8 cellular contexts compared by ENCODE assay signal in the genomic region with DNA sequence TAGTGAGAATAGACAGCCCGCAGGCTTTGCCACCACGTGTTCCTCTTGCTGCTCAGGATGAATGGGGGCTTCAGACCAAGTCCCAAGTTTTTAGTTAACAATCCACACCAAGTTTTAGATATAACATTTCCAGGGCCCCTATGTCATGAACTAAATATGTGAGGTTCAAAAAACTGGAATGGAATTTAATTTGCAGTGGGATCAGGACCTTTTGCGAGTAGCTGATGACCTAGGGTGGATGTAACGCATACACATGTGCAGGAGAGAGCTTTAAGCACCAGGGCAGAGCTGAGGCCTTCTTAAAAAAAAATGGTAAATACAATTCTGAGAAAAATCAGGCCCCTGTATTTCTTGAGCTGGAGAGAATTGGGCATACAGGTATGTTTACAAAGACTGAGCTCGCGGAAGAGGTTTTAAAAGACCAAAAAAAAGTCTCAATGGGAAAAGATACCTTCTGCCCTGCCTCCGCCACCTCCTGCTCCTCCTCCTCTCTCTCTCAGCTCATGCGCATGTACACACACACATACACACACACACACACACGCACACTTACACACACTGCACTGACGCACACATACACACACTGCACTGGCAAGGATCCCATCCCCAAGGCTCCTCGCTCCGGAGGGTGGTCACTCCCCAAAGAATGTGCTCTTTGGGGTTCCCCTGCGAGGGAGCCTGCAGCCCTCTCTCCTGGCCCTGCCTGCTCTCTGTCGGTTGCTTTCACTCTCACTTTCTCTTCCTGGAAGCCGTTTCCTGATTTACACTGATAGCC. TPM values are rescaled to one million over a fixed set of nuclear protein-coding genes. Genes with fewer than 3 reads are reported as not detected.
DNase-seq lines count a peak whose midpoint lies in the region; ATAC-seq and TF ChIP-seq lines count a peak whose summit lies in the region.

No MANE protein-coding gene starts in this region.

- no peak for TF ChIP-seq CTCF in glutamatergic neuron (IDR thresholded peaks at IDR 0.05; ENCODE audit: partially characterized antibody, unreplicated experiment)

- H3K27ac Mint-ChIP-seq in CD4-positive, CD25-positive, alpha-beta regulatory T cell = peak overlapping the region; percentile 57 to 95 (median 90)
- no peak overlapping the region for H3K27ac Mint-ChIP-seq in glutamatergic neuron (ENCODE audit: unreplicated experiment)
- no peak overlapping the region for H3K27ac Mint-ChIP-seq in effector memory CD8-positive, alpha-beta T cell

- peak overlapping the region in 3 of 4 donors; percentile 88 to 91 (median 90) for H3K4me3 Mint-ChIP-seq in CD4-positive, CD25-positive, alpha-beta regulatory T cell
- H3K4me3 Mint-ChIP-seq in glutamatergic neuron (ENCODE audit: unreplicated experiment) = peak overlapping the region; percentile 67
- H3K4me3 Mint-ChIP-seq in effector memory CD8-positive, alpha-beta T cell = peak overlapping the region in 1 of 2 donors; percentile 52

- H3K9me3 ChIP-seq in CD4-positive, CD25-positive, alpha-beta regulatory T cell (ENCODE audit: control insufficient read depth in 2 of 2, low read length in 2 of 2) = no peaks in the 10 kb centered on the region

- peaks cover 5 to 17% (median 11%) of the 10 kb centered on the region in 4 donors for H3K4me1 Mint-ChIP-seq in CD4-positive, CD25-positive, alpha-beta regulatory T cell
- H3K4me1 Mint-ChIP-seq in glutamatergic neuron (ENCODE audit: low read depth, unreplicated experiment) = peaks cover 6% of the 10 kb centered on the region
- peaks cover 0 to 8% of the 10 kb centered on the region in 2 donors for H3K4me1 Mint-ChIP-seq in effector memory CD8-positive, alpha-beta T cell (ENCODE audit: low read depth in 2 of 2)

- H3K9me3 Mint-ChIP-seq in CD4-positive, CD25-positive, alpha-beta regulatory T cell = peaks cover 0 to 1% (median 0%) of the 10 kb centered on the region in 7 donors
- peaks cover 2% of the 10 kb centered on the region for H3K9me3 Mint-ChIP-seq in glutamatergic neuron (ENCODE audit: unreplicated experiment)
- H3K9me3 Mint-ChIP-seq in effector memory CD8-positive, alpha-beta T cell = no peaks in the 10 kb centered on the region

- peak in 2 of 3 donors; percentile 13 to 77 for DNase-seq in CD4-positive, CD25-positive, alpha-beta regulatory T cell
- DNase-seq in activated T-helper 1 cell treated with Interleukin-2 at 50 U/mL for 16 hours (ENCODE audit: low read depth) = peak; percentile 0
- DNase-seq in glutamatergic neuron = no peak
- DNase-seq in renal cortical epithelial cell (ENCODE audit: low read depth) = peak; percentile 55
- no peak for DNase-seq in effector memory CD8-positive, alpha-beta T cell
- no peak for DNase-seq in NCI-H774 (lab: John Stamatoyannopoulos, UW)

- H3K36me3 Mint-ChIP-seq in CD4-positive, CD25-positive, alpha-beta regulatory T cell = no peaks in the 10 kb centered on the region
- H3K36me3 Mint-ChIP-seq in glutamatergic neuron (ENCODE audit: unreplicated experiment) = peaks cover 3% of the 10 kb centered on the region
- no peaks in the 10 kb centered on the region for H3K36me3 Mint-ChIP-seq in effector memory CD8-positive, alpha-beta T cell (ENCODE audit: insufficient read depth)

- H3K36me3 ChIP-seq in CD4-positive, CD25-positive, alpha-beta regulatory T cell (ENCODE audit: control insufficient read depth, insufficient read depth, low read length) = no peaks in the 10 kb centered on the region

- no peaks in the 10 kb centered on the region for H3K27me3 ChIP-seq in CD4-positive, CD25-positive, alpha-beta regulatory T cell (ENCODE audit: control insufficient read depth, insufficient read depth, low read length)

- peak overlapping the region; percentile 65 for H3K4me3 ChIP-seq in CD4-positive, CD25-positive, alpha-beta regulatory T cell (ENCODE audit: low read depth, low read length)

- no peak overlapping the region for H3K27ac ChIP-seq in CD4-positive, CD25-positive, alpha-beta regulatory T cell (ENCODE audit: insufficient read depth, low read length, poor library complexity, severe bottlenecking)

- ATAC-seq in CD4-positive, CD25-positive, alpha-beta regulatory T cell (ENCODE audit: low read depth in 2 of 2) = peak; percentile 65 to 68
- ATAC-seq in GM19468 (IDR thresholded peaks at IDR 0.05; ENCODE audit: extremely low read depth, unreplicated experiment) (peak; percentile 24), HG03571 (IDR thresholded peaks at IDR 0.05; ENCODE audit: unreplicated experiment) (peak; percentile 92)
- no peak for ATAC-seq in effector memory CD8-positive, alpha-beta T cell (replicated peaks)

- no peaks in the 10 kb centered on the region for H3K27me3 Mint-ChIP-seq in CD4-positive, CD25-positive, alpha-beta regulatory T cell
- peaks cover 5% of the 10 kb centered on the region for H3K27me3 Mint-ChIP-seq in glutamatergic neuron (ENCODE audit: unreplicated experiment)
- H3K27me3 Mint-ChIP-seq in effector memory CD8-positive, alpha-beta T cell = peaks cover 0 to 58% of the 10 kb centered on the region in 2 donors

- H3K4me1 ChIP-seq in CD4-positive, CD25-positive, alpha-beta regulatory T cell (ENCODE audit: control insufficient read depth, insufficient read depth, low read length, poor library complexity, severe bottlenecking) = peaks cover 7% of the 10 kb centered on the region

RNA-seq across cellular contexts. Expression of gene IGF1R, which starts 48.2 kb away (rescaled TPM):
- total RNA-seq in CD4-positive, CD25-positive, alpha-beta regulatory T cell = 14.2 TPM
- polyA plus RNA-seq in CD4-positive, CD25-positive, alpha-beta regulatory T cell = 1 to 10 TPM; 1.6 to 4.2 (median 2.8) TPM
- total RNA-seq in glutamatergic neuron (ENCODE audit: unreplicated experiment) = 145 TPM
- 26.9 and 272 TPM in 2 replicates for total RNA-seq in renal cortical epithelial cell

Comparison
In these comparisons a context has a peak if more than half of its experiments do, and no peak if none do; other contexts are left out.
1. DNase-seq: peak in CD4-positive, CD25-positive, alpha-beta regulatory T cell (2 of 3), activated T-helper 1 cell treated with Interleukin-2 at 50 U/mL for 16 hours (single experiment) and renal cortical epithelial cell (single experiment); none in glutamatergic neuron (single experiment), effector memory CD8-positive, alpha-beta T cell (0 of 3) and NCI-H774 (single experiment).
2. H3K27ac Mint-ChIP-seq: peak in CD4-positive, CD25-positive, alpha-beta regulatory T cell (3 of 3); none in glutamatergic neuron (single experiment) and effector memory CD8-positive, alpha-beta T cell (0 of 2).